Comparison of ENCODE assay signal across 8 cellular contexts in genomic region chr3:22960326-22960984, GRCh38.
DNase-seq lines count a peak whose midpoint lies in the region; ATAC-seq and TF ChIP-seq lines count a peak whose summit lies in the region.

No MANE protein-coding gene starts in this region.

- TF ChIP-seq CTCF in astrocyte of the spinal cord (IDR thresholded peaks at IDR 0.05; ENCODE audit: low read depth, low read length), result peak; percentile 79
- peak; percentile 16 to 68 (median 49) for TF ChIP-seq CTCF in thyroid gland (IDR thresholded peaks at IDR 0.05)

- no peaks in the 10 kb centered on the region for H3K36me3 ChIP-seq in thyroid gland

- no peaks in the 10 kb centered on the region for H3K4me1 ChIP-seq in thyroid gland

- peak; percentile 45 for ATAC-seq in GM21723 (IDR thresholded peaks at IDR 0.05; ENCODE audit: unreplicated experiment)

- DNase-seq in NCI-H2196 (lab: John Stamatoyannopoulos, UW; ENCODE audit: unreplicated experiment) (peak; percentile 37), NCI-H2196 treated with DMSO at 0.1 percent for 48 hours (lab: John Stamatoyannopoulos, UW; ENCODE audit: unreplicated experiment) (no peak), NCI-H128 (lab: John Stamatoyannopoulos, UW; ENCODE audit: unreplicated experiment) (peak; percentile 3), astrocyte of the spinal cord (ENCODE audit: low read depth, low spot score) (peak; percentile 45), iris pigment epithelial cell (ENCODE audit: low read depth) (peak; percentile 48), thyroid gland (peak; percentile 17 to 26)
- no peak for DNase-seq in activated CD8-positive, alpha-beta memory T cell treated with anti-CD3 and anti-CD28 coated beads, Interleukin-2, amount 50 U/mL, for 4 hours

- H3K9me3 ChIP-seq in thyroid gland, result no peaks in the 10 kb centered on the region

- in situ Hi-C loops in astrocyte of the spinal cord (cut with HindIII; ENCODE audit: low sequenced_read_pairs), result no loop called here

- H3K27ac ChIP-seq in thyroid gland, result no peak overlapping the region

- no peaks in the 10 kb centered on the region for H3K27me3 ChIP-seq in thyroid gland

- H3K4me3 ChIP-seq in astrocyte of the spinal cord (ENCODE audit: low read depth, low read length), result no peak overlapping the region
- no peak overlapping the region for H3K4me3 ChIP-seq in thyroid gland (replicated peaks in 1 of 3)

- intact Hi-C loops in thyroid gland (cut with DNase I), result no loop called here

- WGBS in thyroid gland, 2 donors, result 31 to 32% methylated on average over 7 of the region's 7 CpGs

- TF ChIP-seq POLR2A in thyroid gland (IDR thresholded peaks at IDR 0.05), result no peak

Comparison
In these comparisons a context has a peak if more than half of its experiments do, and no peak if none do; other contexts are left out.
1. DNase-seq: peak in NCI-H2196 (single experiment), NCI-H128 (single experiment), astrocyte of the spinal cord (single experiment), iris pigment epithelial cell (single experiment) and thyroid gland (2 of 2); none in NCI-H2196 treated with DMSO at 0.1 percent for 48 hours (single experiment) and activated CD8-positive, alpha-beta memory T cell treated with anti-CD3 and anti-CD28 coated beads, Interleukin-2, amount 50 U/mL, for 4 hours (single experiment).